ENCODE assay signal across 1 cellular context in genomic region chr5:31534527-31535046, GRCh38.
TF ChIP-seq lines count a peak whose summit lies in the region.

No MANE protein-coding gene starts in this region.

TF ChIP-seq in GM12878, 131 proteins besides CTCF, POLR2A, EP300 and RAD21:
- TF ChIP-seq CHD1 (IDR thresholded peaks at IDR 0.05; ENCODE audit: low read depth, low read length) (no peak), RAD51 (IDR thresholded peaks at IDR 0.05) (no peak), EGR1 (IDR thresholded peaks at IDR 0.05; ENCODE audit: borderline replicate concordance in 1 of 2, low read depth in 2 of 2, low read length in 2 of 2) (no peak), SUPT20H (IDR thresholded peaks at IDR 0.05; ENCODE audit: borderline replicate concordance, control insufficient read depth, low read depth, low read length) (no peak), POLR2AphosphoS5 (IDR thresholded peaks at IDR 0.05; ENCODE audit: low read length) (no peak), ATF3 (IDR thresholded peaks at IDR 0.05; ENCODE audit: borderline replicate concordance, extremely low read depth, low read depth, low read length) (no peak), ZBTB40 (IDR thresholded peaks at IDR 0.05; ENCODE audit: borderline replicate concordance) (peak; percentile 82)
